17 cellular contexts compared by ENCODE assay signal in genomic region chr2:206062724-206063123, GRCh38. TPM values are rescaled to one million over a fixed set of nuclear protein-coding genes. Genes with fewer than 3 reads are reported as not detected.
DNase-seq lines count a peak whose midpoint lies in the region; ATAC-seq and TF ChIP-seq lines count a peak whose summit lies in the region.
"Had no signal": no experiment of that assay in that cellular context is flagged by ENCODE, and none has a peak within 500 bp of the region (broad histone marks: within the 10 kb centered on the region; RNA-seq: fewer than 3 reads in every experiment).

No MANE protein-coding gene starts in this region.

- H3K4me1 ChIP-seq in HAP-1, result no peaks in the 10 kb centered on the region
- H3K4me1 ChIP-seq: A549 had no signal

- no peak overlapping the region for H3K4me3 ChIP-seq in NB4 (ENCODE audit: low read depth, low read length)
- no peak overlapping the region for H3K4me3 ChIP-seq in HAP-1
- H3K4me3 ChIP-seq: A549, GM12878 had no signal

- TF ChIP-seq POLR2A in NB4 (IDR thresholded peaks at IDR 0.05; ENCODE audit: extremely low read depth, insufficient read length), result no peak

- peaks cover 35% of the 10 kb centered on the region for H3K36me3 Mint-ChIP-seq in activated naive CD8-positive, alpha-beta T cell treated with anti-CD3 and anti-CD28 coated beads, Interleukin-2, amount 50 U/mL, for 24 hours (ENCODE audit: low read depth)
- peaks cover 32% of the 10 kb centered on the region for H3K36me3 Mint-ChIP-seq in activated naive CD8-positive, alpha-beta T cell treated with anti-CD3 and anti-CD28 coated beads for 36 hours
- peaks cover 14% of the 10 kb centered on the region for H3K36me3 Mint-ChIP-seq in progenitor cell of endocrine pancreas (ENCODE audit: insufficient read depth)

- H3K9me3 Mint-ChIP-seq in activated naive CD8-positive, alpha-beta T cell treated with anti-CD3 and anti-CD28 coated beads, Interleukin-2, amount 50 U/mL, for 24 hours, result peaks cover 3% of the 10 kb centered on the region
- H3K9me3 Mint-ChIP-seq in activated naive CD8-positive, alpha-beta T cell treated with anti-CD3 and anti-CD28 coated beads for 36 hours, result peaks cover 2% of the 10 kb centered on the region
- H3K9me3 Mint-ChIP-seq in progenitor cell of endocrine pancreas (ENCODE audit: low read depth), result no peaks in the 10 kb centered on the region
- H3K9me3 Mint-ChIP-seq: CD14-positive monocyte had no signal

- H3K4me3 Mint-ChIP-seq in activated naive CD8-positive, alpha-beta T cell treated with anti-CD3 and anti-CD28 coated beads, Interleukin-2, amount 50 U/mL, for 24 hours, result no peak overlapping the region
- H3K4me3 Mint-ChIP-seq in activated naive CD8-positive, alpha-beta T cell treated with anti-CD3 and anti-CD28 coated beads for 36 hours, result no peak overlapping the region
- no peak overlapping the region for H3K4me3 Mint-ChIP-seq in progenitor cell of endocrine pancreas (ENCODE audit: low read depth)
- H3K4me3 Mint-ChIP-seq: CD14-positive monocyte had no signal

- H3K36me3 ChIP-seq in HAP-1 (replicated peaks), result peaks cover 3% of the 10 kb centered on the region

- ATAC-seq in activated naive CD8-positive, alpha-beta T cell treated with anti-CD3 and anti-CD28 coated beads, Interleukin-2, amount 50 U/mL, for 24 hours, result peak; percentile 24
- ATAC-seq: GM12878 had no signal

- no peaks in the 10 kb centered on the region for H3K27me3 ChIP-seq in HAP-1 (ENCODE audit: low read depth)

- in situ Hi-C loops in HAP-1 (cut with MboI; ENCODE audit: low sequenced_read_pairs), result no loop called here

- H3K4me1 Mint-ChIP-seq in activated naive CD8-positive, alpha-beta T cell treated with anti-CD3 and anti-CD28 coated beads, Interleukin-2, amount 50 U/mL, for 24 hours, result peaks cover 17% of the 10 kb centered on the region
- peaks cover 17% of the 10 kb centered on the region for H3K4me1 Mint-ChIP-seq in activated naive CD8-positive, alpha-beta T cell treated with anti-CD3 and anti-CD28 coated beads for 36 hours
- H3K4me1 Mint-ChIP-seq in progenitor cell of endocrine pancreas (ENCODE audit: low read depth), result no peaks in the 10 kb centered on the region

- no peaks in the 10 kb centered on the region for H3K9me3 ChIP-seq in HAP-1
- H3K9me3 ChIP-seq: A549 had no signal

- no peak for DNase-seq in activated naive CD8-positive, alpha-beta T cell treated with anti-CD3 and anti-CD28 coated beads, Interleukin-2, amount 50 U/mL, for 24 hours
- no peak for DNase-seq in activated naive CD8-positive, alpha-beta T cell treated with anti-CD3 and anti-CD28 coated beads for 36 hours
- peak; percentile 24 for DNase-seq in NB4 (ENCODE audit: low read depth)
- DNase-seq in epidermal melanocyte (ENCODE audit: insufficient read length, low spot score), result peak; percentile 56
- DNase-seq in progenitor cell of endocrine pancreas (ENCODE audit: low spot score, unreplicated experiment), result no peak
- no peak for DNase-seq in HAP-1 (ENCODE audit: low spot score in 2 of 2)
- DNase-seq in NCI-H446 (lab: John Stamatoyannopoulos, UW), result no peak
- no peak for DNase-seq in NCI-H446 treated with DMSO at 0.1 percent for 48 hours (lab: John Stamatoyannopoulos, UW)
- DNase-seq: DMS53, NCI-H1417, NCI-H1930, NCI-H2171 treated with DMSO at 0.1 percent for 48 hours, NCI-H524, SIG-M5 had no signal

- TF ChIP-seq CTCF in NB4 (IDR thresholded peaks at IDR 0.05; ENCODE audit: low read depth, low read length), result no peak
- no peak for TF ChIP-seq CTCF in progenitor cell of endocrine pancreas (IDR thresholded peaks at IDR 0.05; ENCODE audit: unreplicated experiment)

- H3K27ac Mint-ChIP-seq in activated naive CD8-positive, alpha-beta T cell treated with anti-CD3 and anti-CD28 coated beads, Interleukin-2, amount 50 U/mL, for 24 hours, result no peak overlapping the region
- H3K27ac Mint-ChIP-seq in activated naive CD8-positive, alpha-beta T cell treated with anti-CD3 and anti-CD28 coated beads for 36 hours, result no peak overlapping the region
- H3K27ac Mint-ChIP-seq in progenitor cell of endocrine pancreas, result peak overlapping the region; percentile 30

- no peaks in the 10 kb centered on the region for H3K27me3 Mint-ChIP-seq in activated naive CD8-positive, alpha-beta T cell treated with anti-CD3 and anti-CD28 coated beads, Interleukin-2, amount 50 U/mL, for 24 hours
- H3K27me3 Mint-ChIP-seq in activated naive CD8-positive, alpha-beta T cell treated with anti-CD3 and anti-CD28 coated beads for 36 hours, result no peaks in the 10 kb centered on the region
- H3K27me3 Mint-ChIP-seq in progenitor cell of endocrine pancreas, result no peaks in the 10 kb centered on the region

RNA-seq across cellular contexts. Expression of gene INO80D, which starts 23.2 kb away (rescaled TPM):
- 10 to 100 TPM; 15.6 to 16.4 TPM for total RNA-seq in activated naive CD8-positive, alpha-beta T cell treated with anti-CD3 and anti-CD28 coated beads for 36 hours
- 25.2 and 26.3 TPM in 2 replicates for total RNA-seq in progenitor cell of endocrine pancreas

Comparison
In these comparisons a context has a peak if more than half of its experiments do, and no peak if none do; other contexts are left out.
1. DNase-seq: peak in NB4 (single experiment) and epidermal melanocyte (single experiment); none in activated naive CD8-positive, alpha-beta T cell treated with anti-CD3 and anti-CD28 coated beads, Interleukin-2, amount 50 U/mL, for 24 hours (single experiment), activated naive CD8-positive, alpha-beta T cell treated with anti-CD3 and anti-CD28 coated beads for 36 hours (single experiment), progenitor cell of endocrine pancreas (single experiment), HAP-1 (0 of 2), NCI-H446 (0 of 2) and NCI-H446 treated with DMSO at 0.1 percent for 48 hours (single experiment).